In genomic region chr17:9982159-9982558, GRCh38 we compare ENCODE assay signal across 2 cellular contexts.
TF ChIP-seq lines count a peak whose summit lies in the region.

No MANE protein-coding gene starts in this region.

TF ChIP-seq in SK-N-SH, 30 proteins besides CTCF, POLR2A, EP300 and RAD21 (continued from another document):
- TF ChIP-seq MAX (IDR thresholded peaks at IDR 0.05; ENCODE audit: low read depth) = no peak

TF ChIP-seq in SK-N-SH treated with all-trans-retinoic acid at 6 μM for 48 hours, 23 proteins besides CTCF, POLR2A, EP300 and RAD21 (continued from another document):
- no peak for TF ChIP-seq CSRNP3 (CRISPR knock-in tag; IDR thresholded peaks at IDR 0.05)
- TF ChIP-seq BACH2 (CRISPR knock-in tag; IDR thresholded peaks at IDR 0.05; ENCODE audit: borderline replicate concordance) = no peak
TF ChIP-seq in SK-N-SH treated with all-trans-retinoic acid at 6 μM for 48 hours: peak in this region for 0.
